29 cellular contexts compared by ENCODE assay signal in the genomic region with DNA sequence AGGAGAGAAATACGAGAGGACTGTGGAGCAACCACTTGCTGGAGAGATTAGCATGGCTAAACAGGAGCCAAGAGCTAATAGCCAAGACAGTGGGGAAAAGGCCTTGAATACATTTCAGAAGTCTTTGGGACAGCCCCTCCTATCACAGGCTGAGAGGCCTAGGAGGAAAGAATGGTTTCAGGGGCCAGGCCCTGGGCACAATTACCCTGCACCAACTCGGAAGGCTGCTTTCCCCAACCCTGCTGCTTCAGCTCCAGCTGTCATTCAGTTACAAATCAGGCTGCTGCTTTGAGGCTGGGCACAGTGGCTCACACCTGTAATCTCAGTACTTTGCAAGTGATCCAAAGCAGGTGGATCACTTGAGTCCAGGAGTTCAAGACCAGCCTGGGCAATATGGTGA.
"Had no signal": no experiment of that assay in that cellular context is flagged by ENCODE, and none has a peak within 500 bp of the region (broad histone marks: within the 10 kb centered on the region; RNA-seq: fewer than 3 reads in every experiment).

No MANE protein-coding gene starts in this region.

- H3K36me3 Mint-ChIP-seq: natural killer cell; stimulated activated effector memory CD8-positive, alpha-beta T cell treated with anti-CD3 and anti-CD28 coated beads, Interleukin-12 subunit alpha, Interleukin-12 subunit beta, amount 100 ng/mL, for 72 hours; stimulated activated naive B cell treated with anti-CD40 and anti-IgM and Interleukin-4, amounts not matched to agents 10 μg/mL and 1 μg/mL and 100 μg/mL, for 72 hours had no signal

- H3K9me3 Mint-ChIP-seq: natural killer cell; stimulated activated effector memory CD8-positive, alpha-beta T cell treated with anti-CD3 and anti-CD28 coated beads, Interleukin-12 subunit alpha, Interleukin-12 subunit beta, amount 100 ng/mL, for 72 hours; stimulated activated naive CD8-positive, alpha-beta T cell treated with anti-CD3 and anti-CD28 coated beads, Interleukin-15, Interleukin-2, amounts not matched to agents 100 ng/mL and 50 ng/mL, for 24 hours had no signal

- H3K4me2 ChIP-seq: neural progenitor cell had no signal

- FAIRE-seq: small intestine, urothelium cell line had no signal

- H3K9ac ChIP-seq: neural progenitor cell, parathyroid adenoma had no signal

- H3K4me1 Mint-ChIP-seq: natural killer cell; nephron; neural progenitor cell; stimulated activated effector memory CD8-positive, alpha-beta T cell treated with anti-CD3 and anti-CD28 coated beads, Interleukin-12 subunit alpha, Interleukin-12 subunit beta, amount 100 ng/mL, for 72 hours; stimulated activated naive B cell treated with anti-CD40 and anti-IgM and Interleukin-4, amounts not matched to agents 10 μg/mL and 1 μg/mL and 100 μg/mL, for 72 hours had no signal

- H3K27me3 ChIP-seq: ovary, right lobe of liver, sigmoid colon, stomach, thyroid gland, tibial nerve, upper lobe of left lung, vagina had no signal

- H3K9me3 ChIP-seq: psoas muscle, right lobe of liver, sigmoid colon, stomach, thoracic aorta, thyroid gland, tibial nerve, upper lobe of left lung, vagina had no signal

- H3K4me1 ChIP-seq: neural progenitor cell, parathyroid adenoma, psoas muscle, right lobe of liver, sigmoid colon, thyroid gland, tibial nerve, upper lobe of left lung, vagina had no signal

- H3K27me3 Mint-ChIP-seq: progenitor cell of endocrine pancreas had no signal

- H3K27ac Mint-ChIP-seq: natural killer cell; nephron; progenitor cell of endocrine pancreas; stimulated activated effector memory CD8-positive, alpha-beta T cell treated with anti-CD3 and anti-CD28 coated beads, Interleukin-12 subunit alpha, Interleukin-12 subunit beta, amount 100 ng/mL, for 72 hours; stimulated activated naive B cell treated with anti-CD40 and anti-IgM and Interleukin-4, amounts not matched to agents 10 μg/mL and 1 μg/mL and 100 μg/mL, for 72 hours; stimulated activated naive CD8-positive, alpha-beta T cell treated with anti-CD3 and anti-CD28 coated beads, Interleukin-15, Interleukin-2, amounts not matched to agents 100 ng/mL and 50 ng/mL, for 24 hours had no signal

- H3K4me3 ChIP-seq: neural progenitor cell, ovary, psoas muscle, right lobe of liver, sigmoid colon, stomach, thoracic aorta, thyroid gland, tibial nerve, upper lobe of left lung, vagina had no signal

- H3K27ac ChIP-seq: neural progenitor cell, ovary, parathyroid adenoma, psoas muscle, right lobe of liver, sigmoid colon, stomach, thoracic aorta, thyroid gland, tibial nerve, upper lobe of left lung, vagina had no signal

- H3K4me3 Mint-ChIP-seq: natural killer cell; nephron; neural progenitor cell; stimulated activated effector memory CD8-positive, alpha-beta T cell treated with anti-CD3 and anti-CD28 coated beads, Interleukin-12 subunit alpha, Interleukin-12 subunit beta, amount 100 ng/mL, for 72 hours; stimulated activated naive B cell treated with anti-CD40 and anti-IgM and Interleukin-4, amounts not matched to agents 10 μg/mL and 1 μg/mL and 100 μg/mL, for 72 hours; stimulated activated naive CD8-positive, alpha-beta T cell treated with anti-CD3 and anti-CD28 coated beads, Interleukin-15, Interleukin-2, amounts not matched to agents 100 ng/mL and 50 ng/mL, for 24 hours had no signal

- H3K79me2 ChIP-seq: parathyroid adenoma had no signal

- H3K36me3 ChIP-seq: neural progenitor cell, ovary, right lobe of liver, sigmoid colon, stomach, thoracic aorta, thyroid gland, tibial nerve, upper lobe of left lung, vagina had no signal

- H2AFZ ChIP-seq: neural progenitor cell, parathyroid adenoma had no signal

- DNase-seq: natural killer cell; occipital lobe; ovary; posterior cingulate gyrus; psoas muscle; right cardiac atrium; right lobe of liver; sigmoid colon; small intestine; stimulated activated CD4-positive, alpha-beta T cell treated with anti-CD3 and anti-CD28 coated beads, Interleukin-15, amount 100 ng/mL, for 24 hours; stimulated activated CD4-positive, alpha-beta T cell treated with anti-CD3 and anti-CD28 coated beads, Interleukin-2, amount 100 ng/mL, for 24 hours; stimulated activated CD4-positive, alpha-beta T cell treated with anti-CD3 and anti-CD28 coated beads, Interleukin-2, amount 100 ng/mL, for 48 hours; stimulated activated CD4-positive, alpha-beta T cell treated with anti-CD3 and anti-CD28 coated beads, Interleukin-4, amount 100 ng/mL, for 24 hours; stimulated activated naive B cell treated with anti-CD40 and anti-IgM and Interleukin-4, amounts not matched to agents 10 μg/mL and 1 μg/mL and 100 μg/mL, for 72 hours; stimulated activated naive CD4-positive, alpha-beta T cell treated with Interleukin-2 at 50 U/mL for 16 hours; stomach; thyroid gland; trophoblast cell had no signal

- ATAC-seq: natural killer cell; psoas muscle; right cardiac atrium; right lobe of liver; stimulated activated effector memory CD8-positive, alpha-beta T cell treated with anti-CD3 and anti-CD28 coated beads, Interleukin-12 subunit alpha, Interleukin-12 subunit beta, amount 100 ng/mL, for 72 hours; stimulated activated naive B cell treated with anti-CD40 and anti-IgM and Interleukin-4, amounts not matched to agents 10 μg/mL and 1 μg/mL and 100 μg/mL, for 72 hours had no signal
